Comparison of ENCODE assay signal across 8 cellular contexts in genomic region chr3:16885588-16885903, GRCh38. TPM values are rescaled to one million over a fixed set of nuclear protein-coding genes. Genes with fewer than 3 reads are reported as not detected.
A peak's percentile ranks its signal among the peaks of the same experiment; 100 is the strongest.
DNase-seq lines count a peak whose midpoint lies in the region; ATAC-seq and TF ChIP-seq lines count a peak whose summit lies in the region.

No MANE protein-coding gene starts in this region.

- POLR2A ChIA-PET in OCI-LY7 (lab: Charles Lee) = interaction anchor here (0.6 to 7.5 kb wide), 13 partner anchors 10 to 130 kb away, joined by 3 to 96 read pairs (median 4); no protein-coding TSS in a partner anchor

- CTCF ChIA-PET in OCI-LY7 (lab: Charles Lee; ENCODE audit: unreplicated experiment) = interaction anchor here (1.4 kb wide), 1 partner anchor 11 kb away, joined by 7 read pairs; no protein-coding TSS in a partner anchor

- peaks cover 54% of the 10 kb centered on the region for H3K79me2 ChIP-seq in OCI-LY7 (ENCODE audit: insufficient read depth, low read depth, low read length)

- H3K9me2 ChIP-seq in OCI-LY7 (ENCODE audit: insufficient read depth, low read length) = no peaks in the 10 kb centered on the region

- H4K20me1 ChIP-seq in OCI-LY7 (ENCODE audit: insufficient read depth, low read length) = peaks cover 16% of the 10 kb centered on the region; the same call in 1 of the 2 replicates

- peak overlapping the region; percentile 7; the same call in 1 of the 2 replicates for H2AFZ ChIP-seq in OCI-LY7 (ENCODE audit: low read length)

- no peak for TF ChIP-seq CTCF in GM12875 (IDR thresholded peaks at IDR 0.05; ENCODE audit: borderline replicate concordance, insufficient read depth, low read depth, low read length)
- TF ChIP-seq CTCF in OCI-LY7 (conservative IDR thresholded peaks at IDR 0.05; ENCODE audit: low read length) = no peak
- no peak for TF ChIP-seq CTCF in prostate gland (IDR thresholded peaks at IDR 0.05)

- peaks cover 11% of the 10 kb centered on the region for H3K36me3 ChIP-seq in HAP-1 (replicated peaks)
- H3K36me3 ChIP-seq in OCI-LY7 (ENCODE audit: insufficient read depth, low read length) = no peaks in the 10 kb centered on the region
- no peaks in the 10 kb centered on the region for H3K36me3 ChIP-seq in prostate gland

- peak overlapping the region; percentile 79 for H3K4me3 ChIP-seq in GM12875 (ENCODE audit: low read depth, low read length)
- peak overlapping the region; percentile 69 for H3K4me3 ChIP-seq in HAP-1
- peak overlapping the region; percentile 76 for H3K4me3 ChIP-seq in OCI-LY7 (ENCODE audit: low read depth, low read length, poor library complexity, severe bottlenecking)
- H3K4me3 ChIP-seq in prostate gland = peak overlapping the region; percentile 58 to 61

- H3K9me3 ChIP-seq in HAP-1 (no peaks in the 10 kb centered on the region), OCI-LY7 (ENCODE audit: low read length) (no peaks in the 10 kb centered on the region), prostate gland (no peaks in the 10 kb centered on the region)

- 12% methylated on average over 6 of the region's 6 CpGs for WGBS in prostate gland

- peak overlapping the region; percentile 86 for H3K4me2 ChIP-seq in OCI-LY7 (ENCODE audit: low read length)

- H3K27me3 ChIP-seq in HAP-1 (ENCODE audit: low read depth) = no peaks in the 10 kb centered on the region
- H3K27me3 ChIP-seq in prostate gland (replicated peaks; ENCODE audit: insufficient read depth) = no peaks in the 10 kb centered on the region

- intact Hi-C loops in OCI-LY7 (cut with micrococcal nuclease; ENCODE audit: unreplicated experiment) (loop anchor here (1.0 to 2.0 kb wide), 3 partner anchors 43 to 347 kb away; no protein-coding TSS in a partner anchor), prostate gland (cut with DNase I) (loop anchor here (10.0 kb wide), 1 partner anchor 349 kb away; no protein-coding TSS in a partner anchor)

- TF ChIP-seq POLR2A in prostate gland (IDR thresholded peaks at IDR 0.05) = no peak

- peak in 1 of 2 experiments; percentile 79 for DNase-seq in HAP-1 (ENCODE audit: low spot score in 2 of 2)
- peak; percentile 73 for DNase-seq in OCI-LY7 (ENCODE audit: low spot score)
- DNase-seq in prostate gland (ENCODE audit: low spot score) = no peak
- no peak for DNase-seq in anterior cingulate cortex (lab: John Stamatoyannopoulos, UW)
- no peak for DNase-seq in NCI-H187 treated with DMSO at 0.1 percent for 48 hours (lab: John Stamatoyannopoulos, UW)
- no peak for DNase-seq in mucosa of gallbladder (ENCODE audit: low spot score)

- H3K4me1 ChIP-seq in HAP-1 = peaks cover 61% of the 10 kb centered on the region
- H3K4me1 ChIP-seq in OCI-LY7 (ENCODE audit: insufficient read depth, low read length, poor library complexity, severe bottlenecking) = peaks cover 36% of the 10 kb centered on the region
- H3K4me1 ChIP-seq in prostate gland (replicated peaks) = no peaks in the 10 kb centered on the region

- H3K27ac ChIP-seq in OCI-LY7 (ENCODE audit: low read depth, low read length, poor library complexity, severe bottlenecking) = peak overlapping the region; percentile 79
- H3K27ac ChIP-seq in prostate gland = peak overlapping the region; percentile 77 to 84

- in situ Hi-C loops in HAP-1 (cut with MboI; ENCODE audit: low sequenced_read_pairs) = no loop called here

- peak; percentile 42 for ATAC-seq in esophagus mucosa

- no TSS peak for BruUV-seq in OCI-LY7 (replicated peaks; lab: Mats Ljungman, UMichigan)

RNA-seq across cellular contexts. Expression of gene PLCL2, which starts 0.8 kb away (rescaled TPM):
- total RNA-seq in OCI-LY7 (2014; rRNA removed; shearing (Covaris generic)) = 41.6 and 42.8 TPM in 2 replicates
- total RNA-seq in OCI-LY7 (2022) (34.1 and 41.1 TPM in 2 replicates), esophagus mucosa (0.80 TPM), prostate gland (10 to 100 TPM in 1 of 2 donors, 1 to 10 TPM in 1; 5.3 to 14.5 TPM), mucosa of gallbladder (26.1 TPM)
